In genomic region chr19:45820413-45821102, GRCh38 we compare ENCODE assay signal across 33 cellular contexts. TPM values are rescaled to one million over a fixed set of nuclear protein-coding genes. Genes with fewer than 3 reads are reported as not detected.
A peak's percentile ranks its signal among the peaks of the same experiment; 100 is the strongest.
DNase-seq lines count a peak whose midpoint lies in the region; ATAC-seq and TF ChIP-seq lines count a peak whose summit lies in the region.
"Had no signal": no experiment of that assay in that cellular context is flagged by ENCODE, and none has a peak within 500 bp of the region (broad histone marks: within the 10 kb centered on the region; RNA-seq: fewer than 3 reads in every experiment).

No MANE protein-coding gene starts in this region.

- peak; percentile 42 for DNase-seq in natural killer cell treated with Interleukin-12 subunit alpha and Interleukin-12 subunit beta and Interleukin-15 and Interleukin-18, amount 100 ng/mL, for 72 hours (ENCODE audit: low spot score)
- DNase-seq in natural killer cell (no peak), glutamatergic neuron (no peak), COLO829 (ENCODE audit: low spot score) (no peak), MG63 (no peak)
- DNase-seq in activated naive CD8-positive, alpha-beta T cell treated with anti-CD3 and anti-CD28 coated beads, Interleukin-2, amount 10 ng/mL, durations not matched to agents 7 days and 5 days: no peak
- DNase-seq: ACHN; activated CD4-positive, alpha-beta T cell treated with anti-CD3 and anti-CD28 coated beads, Interleukin-2, amount 50 U/mL, for 4 hours; activated CD8-positive, alpha-beta memory T cell treated with anti-CD3 and anti-CD28 coated beads, Interleukin-2, amount 50 U/mL, for 48 hours; DMS79; GDM1; left ventricle myocardium inferior; NCI-H1092; NCI-H1694 treated with DMSO at 0.1 percent for 48 hours; NCI-H2171 treated with DMSO at 0.1 percent for 48 hours; NCI-H524; NK-92 treated with Interleukin-12 subunit alpha and Interleukin-12 subunit beta, amount 100 ng/mL, for 24 hours; pancreas; retina; SHP77 treated with DMSO at 0.1 percent for 48 hours; stomach; SW 1271; T1000; thyroid gland had no signal

- H3K9me3 Mint-ChIP-seq in natural killer cell treated with Interleukin-12 subunit alpha and Interleukin-12 subunit beta and Interleukin-15 and Interleukin-18, amount 100 ng/mL, for 72 hours: no peaks in the 10 kb centered on the region
- no peaks in the 10 kb centered on the region for H3K9me3 Mint-ChIP-seq in natural killer cell
- H3K9me3 Mint-ChIP-seq in activated naive CD8-positive, alpha-beta T cell treated with anti-CD3 and anti-CD28 coated beads, Interleukin-2, amount 10 ng/mL, durations not matched to agents 7 days and 5 days: no peaks in the 10 kb centered on the region
- peaks cover 7% of the 10 kb centered on the region for H3K9me3 Mint-ChIP-seq in glutamatergic neuron (ENCODE audit: unreplicated experiment)
- H3K9me3 Mint-ChIP-seq: activated T-helper 2 cell treated with anti-CD3 and anti-CD28 coated beads, Interferon-gamma antibody, Interleukin-2, Interleukin-4, amounts not matched to agents 10 μg/mL and 5 μg/mL and 100 μg/mL, durations not matched to agents 14 hours and 24 hours and 36 hours had no signal

- no peak for ATAC-seq in natural killer cell treated with Interleukin-12 subunit alpha and Interleukin-12 subunit beta and Interleukin-15 and Interleukin-18, amount 100 ng/mL, for 72 hours
- ATAC-seq in natural killer cell (no peak), HG03378 (IDR thresholded peaks at IDR 0.05; ENCODE audit: unreplicated experiment) (no peak), GM21576 (IDR thresholded peaks at IDR 0.05; ENCODE audit: unreplicated experiment) (no peak)
- no peak for ATAC-seq in activated naive CD8-positive, alpha-beta T cell treated with anti-CD3 and anti-CD28 coated beads, Interleukin-2, amount 10 ng/mL, durations not matched to agents 7 days and 5 days (ENCODE audit: low read depth)
- ATAC-seq: pancreas had no signal

- H3K4me3 Mint-ChIP-seq in natural killer cell treated with Interleukin-12 subunit alpha and Interleukin-12 subunit beta and Interleukin-15 and Interleukin-18, amount 100 ng/mL, for 72 hours: no peak overlapping the region
- no peak overlapping the region for H3K4me3 Mint-ChIP-seq in natural killer cell
- no peak overlapping the region for H3K4me3 Mint-ChIP-seq in activated naive CD8-positive, alpha-beta T cell treated with anti-CD3 and anti-CD28 coated beads, Interleukin-2, amount 10 ng/mL, durations not matched to agents 7 days and 5 days
- H3K4me3 Mint-ChIP-seq in glutamatergic neuron (ENCODE audit: unreplicated experiment): no peak overlapping the region

- H3K27ac Mint-ChIP-seq in natural killer cell treated with Interleukin-12 subunit alpha and Interleukin-12 subunit beta and Interleukin-15 and Interleukin-18, amount 100 ng/mL, for 72 hours: no peak overlapping the region
- H3K27ac Mint-ChIP-seq in natural killer cell: no peak overlapping the region
- H3K27ac Mint-ChIP-seq in activated naive CD8-positive, alpha-beta T cell treated with anti-CD3 and anti-CD28 coated beads, Interleukin-2, amount 10 ng/mL, durations not matched to agents 7 days and 5 days: peak overlapping the region; percentile 30
- H3K27ac Mint-ChIP-seq in glutamatergic neuron (ENCODE audit: unreplicated experiment): peak overlapping the region; percentile 38
- H3K27ac Mint-ChIP-seq: activated T-helper 2 cell treated with anti-CD3 and anti-CD28 coated beads, Interferon-gamma antibody, Interleukin-2, Interleukin-4, amounts not matched to agents 10 μg/mL and 5 μg/mL and 100 μg/mL, durations not matched to agents 14 hours and 24 hours and 36 hours had no signal

- intact Hi-C loops in natural killer cell (cut with micrococcal nuclease): no loop called here

- TF ChIP-seq CTCF in natural killer cell (IDR thresholded peaks at IDR 0.05): no peak
- TF ChIP-seq CTCF in glutamatergic neuron (IDR thresholded peaks at IDR 0.05; ENCODE audit: partially characterized antibody, unreplicated experiment): no peak

- POLR2A ChIA-PET in activated naive CD8-positive, alpha-beta T cell treated with anti-CD3 and anti-CD28 coated beads, Interleukin-2, amount 10 ng/mL, durations not matched to agents 7 days and 5 days (lab: Charles Lee): interaction anchor here (0.6 to 1.4 kb wide), 2 partner anchors 9 to 34 kb away, joined by 3 to 5 read pairs; no protein-coding TSS in a partner anchor

- H3K36me3 ChIP-seq in MG63: peaks cover 51% of the 10 kb centered on the region

- no peaks in the 10 kb centered on the region for H3K9me3 ChIP-seq in MG63
- H3K9me3 ChIP-seq: BE2C, left ventricle myocardium inferior, pancreas, stomach, thyroid gland had no signal

- no peaks in the 10 kb centered on the region for H3K27me3 ChIP-seq in MG63
- H3K27me3 ChIP-seq: BE2C, pancreas, thyroid gland had no signal

- peaks cover 5% of the 10 kb centered on the region in 2 donors for H3K4me1 Mint-ChIP-seq in natural killer cell treated with Interleukin-12 subunit alpha and Interleukin-12 subunit beta and Interleukin-15 and Interleukin-18, amount 100 ng/mL, for 72 hours (ENCODE audit: low read depth in 2 of 2)
- H3K4me1 Mint-ChIP-seq in natural killer cell: peaks cover 0 to 9% of the 10 kb centered on the region in 2 donors
- peaks cover 3% of the 10 kb centered on the region for H3K4me1 Mint-ChIP-seq in activated naive CD8-positive, alpha-beta T cell treated with anti-CD3 and anti-CD28 coated beads, Interleukin-2, amount 10 ng/mL, durations not matched to agents 7 days and 5 days
- peaks cover 5% of the 10 kb centered on the region for H3K4me1 Mint-ChIP-seq in glutamatergic neuron (ENCODE audit: low read depth, unreplicated experiment)

- H3K36me3 Mint-ChIP-seq in natural killer cell treated with Interleukin-12 subunit alpha and Interleukin-12 subunit beta and Interleukin-15 and Interleukin-18, amount 100 ng/mL, for 72 hours: no peaks in the 10 kb centered on the region
- H3K36me3 Mint-ChIP-seq in natural killer cell (no peaks in the 10 kb centered on the region), glutamatergic neuron (ENCODE audit: unreplicated experiment) (no peaks in the 10 kb centered on the region)
- peaks cover 5% of the 10 kb centered on the region for H3K36me3 Mint-ChIP-seq in activated naive CD8-positive, alpha-beta T cell treated with anti-CD3 and anti-CD28 coated beads, Interleukin-2, amount 10 ng/mL, durations not matched to agents 7 days and 5 days

- H3K4me3 ChIP-seq in MG63: no peak overlapping the region
- H3K4me3 ChIP-seq: left ventricle myocardium inferior, pancreas, PC-9, skin epidermis, stomach, thyroid gland had no signal

- no peaks in the 10 kb centered on the region for H3K27me3 Mint-ChIP-seq in natural killer cell treated with Interleukin-12 subunit alpha and Interleukin-12 subunit beta and Interleukin-15 and Interleukin-18, amount 100 ng/mL, for 72 hours
- H3K27me3 Mint-ChIP-seq in natural killer cell (ENCODE audit: low read depth in 2 of 2) (no peaks in the 10 kb centered on the region), glutamatergic neuron (ENCODE audit: unreplicated experiment) (peaks cover 7% of the 10 kb centered on the region)
- no peaks in the 10 kb centered on the region for H3K27me3 Mint-ChIP-seq in activated naive CD8-positive, alpha-beta T cell treated with anti-CD3 and anti-CD28 coated beads, Interleukin-2, amount 10 ng/mL, durations not matched to agents 7 days and 5 days

RNA-seq across cellular contexts. Expression of gene RSPH6A, which starts 5.5 kb away (rescaled TPM):
- under 1 TPM; 0.38 to 0.98 TPM for total RNA-seq in natural killer cell treated with Interleukin-12 subunit alpha and Interleukin-12 subunit beta and Interleukin-15 and Interleukin-18, amount 100 ng/mL, for 72 hours
- total RNA-seq in natural killer cell (under 1 TPM; 0.18 to 0.63 (median 0.31) TPM), glutamatergic neuron (ENCODE audit: unreplicated experiment) (0.61 TPM)
- under 1 TPM; 0.30 to 0.40 TPM for total RNA-seq in activated naive CD8-positive, alpha-beta T cell treated with anti-CD3 and anti-CD28 coated beads, Interleukin-2, amount 10 ng/mL, durations not matched to agents 7 days and 5 days
- total RNA-seq in MG63 (2014; rRNA removed; shearing (Covaris generic); ENCODE audit: low replicate concordance): not detected in 2 replicates
- total RNA-seq: glomerular endothelial cell, left ventricle myocardium inferior had no signal

RNA-seq across cellular contexts. Expression of gene DMWD, which starts 27.9 kb away (rescaled TPM):
- 10 to 100 TPM; 51.3 to 76.6 TPM for total RNA-seq in natural killer cell treated with Interleukin-12 subunit alpha and Interleukin-12 subunit beta and Interleukin-15 and Interleukin-18, amount 100 ng/mL, for 72 hours
- total RNA-seq in natural killer cell: 10 to 100 TPM; 66.2 to 82.1 (median 66.3) TPM
- total RNA-seq in activated naive CD8-positive, alpha-beta T cell treated with anti-CD3 and anti-CD28 coated beads, Interleukin-2, amount 10 ng/mL, durations not matched to agents 7 days and 5 days: 10 to 100 TPM; 47.0 to 50.6 TPM
- 123 TPM for total RNA-seq in glutamatergic neuron (ENCODE audit: unreplicated experiment)
- total RNA-seq in MG63 (2014; rRNA removed; shearing (Covaris generic); ENCODE audit: low replicate concordance): 30.4 and 48.0 TPM in 2 replicates

RNA-seq across cellular contexts. Expression of gene DMPK, which starts 38.3 kb away (rescaled TPM):
- total RNA-seq in natural killer cell treated with Interleukin-12 subunit alpha and Interleukin-12 subunit beta and Interleukin-15 and Interleukin-18, amount 100 ng/mL, for 72 hours: 10 to 100 TPM; 40.8 to 51.1 TPM
- total RNA-seq in natural killer cell (10 to 100 TPM; 48.1 to 67.5 (median 49.8) TPM), glutamatergic neuron (ENCODE audit: unreplicated experiment) (107 TPM)
- total RNA-seq in activated naive CD8-positive, alpha-beta T cell treated with anti-CD3 and anti-CD28 coated beads, Interleukin-2, amount 10 ng/mL, durations not matched to agents 7 days and 5 days: 10 to 100 TPM; 26.4 to 32.2 TPM
- total RNA-seq in MG63 (2014; rRNA removed; shearing (Covaris generic); ENCODE audit: low replicate concordance): 3.9 and 7.0 TPM in 2 replicates

RNA-seq across cellular contexts. Expression of gene SYMPK, which starts 42.4 kb away (rescaled TPM):
- 100 to 1,000 TPM; 107 to 217 TPM for total RNA-seq in natural killer cell treated with Interleukin-12 subunit alpha and Interleukin-12 subunit beta and Interleukin-15 and Interleukin-18, amount 100 ng/mL, for 72 hours
- 10 to 100 TPM; 86.4 to 94.8 (median 86.7) TPM for total RNA-seq in natural killer cell
- total RNA-seq in activated naive CD8-positive, alpha-beta T cell treated with anti-CD3 and anti-CD28 coated beads, Interleukin-2, amount 10 ng/mL, durations not matched to agents 7 days and 5 days: 100 to 1,000 TPM; 100 to 113 TPM
- 78.1 TPM for total RNA-seq in glutamatergic neuron (ENCODE audit: unreplicated experiment)
- 59.4 and 70.7 TPM in 2 replicates for total RNA-seq in MG63 (2014; rRNA removed; shearing (Covaris generic); ENCODE audit: low replicate concordance)

RNA-seq across cellular contexts. Expression of gene FOXA3, which starts 43.6 kb away (rescaled TPM):
- total RNA-seq in natural killer cell treated with Interleukin-12 subunit alpha and Interleukin-12 subunit beta and Interleukin-15 and Interleukin-18, amount 100 ng/mL, for 72 hours: under 1 TPM in 1 of 2 donors, not detected in 1; 0.19 TPM
- total RNA-seq in natural killer cell (not detected), glutamatergic neuron (ENCODE audit: unreplicated experiment) (1.0 TPM)
- total RNA-seq in activated naive CD8-positive, alpha-beta T cell treated with anti-CD3 and anti-CD28 coated beads, Interleukin-2, amount 10 ng/mL, durations not matched to agents 7 days and 5 days: not detected
- not detected in 2 replicates for total RNA-seq in MG63 (2014; rRNA removed; shearing (Covaris generic); ENCODE audit: low replicate concordance)
- total RNA-seq: chondrocyte, glomerular endothelial cell, left ventricle myocardium inferior, LHCN-M2, PC-9, thyroid gland had no signal

Comparison
In these comparisons a context has a peak if more than half of its experiments do, and no peak if none do; other contexts are left out.
1. H3K27ac Mint-ChIP-seq: peak in activated naive CD8-positive, alpha-beta T cell treated with anti-CD3 and anti-CD28 coated beads, Interleukin-2, amount 10 ng/mL, durations not matched to agents 7 days and 5 days (single experiment) and glutamatergic neuron (single experiment); none in natural killer cell treated with Interleukin-12 subunit alpha and Interleukin-12 subunit beta and Interleukin-15 and Interleukin-18, amount 100 ng/mL, for 72 hours (0 of 2) and natural killer cell (0 of 2).